9 cellular contexts compared by ENCODE assay signal in the genomic region with DNA sequence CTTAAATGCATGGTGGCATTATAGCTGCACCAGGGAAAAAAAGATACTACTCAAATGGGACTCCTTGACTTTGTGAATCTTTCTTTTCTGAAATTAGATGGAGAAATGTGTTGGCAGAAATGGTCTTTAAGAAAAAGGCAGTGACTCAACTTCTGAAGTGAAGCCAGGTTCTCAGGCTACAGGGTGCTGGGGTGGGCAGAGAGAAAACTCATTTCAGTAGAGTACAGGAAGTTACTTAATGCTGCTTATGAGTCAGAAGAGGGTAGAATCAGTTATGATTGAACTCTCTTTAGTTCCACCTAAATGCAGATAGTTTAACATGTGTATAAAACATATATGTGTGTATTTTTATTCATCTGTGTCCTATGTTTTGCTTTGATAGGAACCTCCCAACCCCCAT.
DNase-seq lines count a peak whose midpoint lies in the region; ATAC-seq and TF ChIP-seq lines count a peak whose summit lies in the region.
"Had no signal": no experiment of that assay in that cellular context is flagged by ENCODE, and none has a peak within 500 bp of the region (broad histone marks: within the 10 kb centered on the region; RNA-seq: fewer than 3 reads in every experiment).

No MANE protein-coding gene starts in this region.

- peak overlapping the region; percentile 18; the same call in 1 of the 2 replicates for H3K4me3 Mint-ChIP-seq in HFFc6
- H3K4me3 Mint-ChIP-seq in activated naive CD8-positive, alpha-beta T cell: peak overlapping the region; percentile 46

- H3K4me3 ChIP-seq in NB4 (ENCODE audit: low read depth, low read length) (no peak overlapping the region), ovary (no peak overlapping the region)
- H3K4me3 ChIP-seq: pancreas had no signal

- H3K9me3 ChIP-seq in ovary: no peaks in the 10 kb centered on the region
- H3K9me3 ChIP-seq: pancreas had no signal

- TF ChIP-seq POLR2A in NB4 (IDR thresholded peaks at IDR 0.05; ENCODE audit: extremely low read depth, insufficient read length) (no peak), ovary (IDR thresholded peaks at IDR 0.05) (no peak)

- intact Hi-C loops in ovary (cut with DNase I): no loop called here

- peak overlapping the region; percentile 57; the same call in 1 of the 2 replicates for H3K27ac Mint-ChIP-seq in HFFc6
- peak overlapping the region; percentile 82 for H3K27ac Mint-ChIP-seq in activated naive CD8-positive, alpha-beta T cell

- no peaks in the 10 kb centered on the region for H3K4me1 ChIP-seq in ovary (ENCODE audit: insufficient read depth)
- H3K4me1 ChIP-seq: pancreas had no signal

- no peaks in the 10 kb centered on the region for H3K36me3 Mint-ChIP-seq in HFFc6 (ENCODE audit: low read depth)
- H3K36me3 Mint-ChIP-seq in activated naive CD8-positive, alpha-beta T cell: peaks cover 3% of the 10 kb centered on the region

- DNase-seq in HFFc6 (peak; percentile 90), NB4 (ENCODE audit: low read depth) (peak; percentile 88), pulmonary artery endothelial cell (ENCODE audit: low read depth, low spot score) (peak; percentile 15), left lobe of liver (ENCODE audit: low spot score) (no peak), ovary (no peak), NCI-H2029 treated with DMSO at 0.1 percent for 48 hours (lab: John Stamatoyannopoulos, UW) (no peak)
- DNase-seq: pancreas had no signal

- no peaks in the 10 kb centered on the region; the same call in 1 of the 2 replicates for H3K27me3 Mint-ChIP-seq in HFFc6 (ENCODE audit: insufficient read depth)
- H3K27me3 Mint-ChIP-seq in activated naive CD8-positive, alpha-beta T cell: no peaks in the 10 kb centered on the region

- H3K4me1 Mint-ChIP-seq in HFFc6 (ENCODE audit: low read depth): peaks cover 18% of the 10 kb centered on the region
- H3K4me1 Mint-ChIP-seq in activated naive CD8-positive, alpha-beta T cell (ENCODE audit: low read depth): peaks cover 48% of the 10 kb centered on the region

- no peaks in the 10 kb centered on the region for H3K27me3 ChIP-seq in ovary
- H3K27me3 ChIP-seq: pancreas had no signal

- H3K36me3 ChIP-seq in ovary: no peaks in the 10 kb centered on the region
- H3K36me3 ChIP-seq: pancreas had no signal

- no peaks in the 10 kb centered on the region for H3K9me3 Mint-ChIP-seq in HFFc6
- H3K9me3 Mint-ChIP-seq in activated naive CD8-positive, alpha-beta T cell (ENCODE audit: low read depth): no peaks in the 10 kb centered on the region

- no peak overlapping the region for H3K27ac ChIP-seq in ovary
- H3K27ac ChIP-seq: pancreas had no signal

- no peak for TF ChIP-seq CTCF in HFFc6 (IDR thresholded peaks at IDR 0.05)
- no peak for TF ChIP-seq CTCF in NB4 (IDR thresholded peaks at IDR 0.05; ENCODE audit: low read depth, low read length)
- TF ChIP-seq CTCF in ovary (IDR thresholded peaks at IDR 0.05): no peak

- no peak for TF ChIP-seq EP300 in ovary (IDR thresholded peaks at IDR 0.05)

- ATAC-seq in GM18502 (IDR thresholded peaks at IDR 0.05; ENCODE audit: poor library complexity, unreplicated experiment) (peak; percentile 99), left lobe of liver (no peak)

Comparison
In these comparisons a context has a peak if more than half of its experiments do, and no peak if none do; other contexts are left out.
1. DNase-seq: peak in HFFc6 (single experiment), NB4 (single experiment) and pulmonary artery endothelial cell (single experiment); none in left lobe of liver (single experiment), ovary (0 of 5) and NCI-H2029 treated with DMSO at 0.1 percent for 48 hours (single experiment).